ENCODE assay signal across 15 cellular contexts in the genomic region with DNA sequence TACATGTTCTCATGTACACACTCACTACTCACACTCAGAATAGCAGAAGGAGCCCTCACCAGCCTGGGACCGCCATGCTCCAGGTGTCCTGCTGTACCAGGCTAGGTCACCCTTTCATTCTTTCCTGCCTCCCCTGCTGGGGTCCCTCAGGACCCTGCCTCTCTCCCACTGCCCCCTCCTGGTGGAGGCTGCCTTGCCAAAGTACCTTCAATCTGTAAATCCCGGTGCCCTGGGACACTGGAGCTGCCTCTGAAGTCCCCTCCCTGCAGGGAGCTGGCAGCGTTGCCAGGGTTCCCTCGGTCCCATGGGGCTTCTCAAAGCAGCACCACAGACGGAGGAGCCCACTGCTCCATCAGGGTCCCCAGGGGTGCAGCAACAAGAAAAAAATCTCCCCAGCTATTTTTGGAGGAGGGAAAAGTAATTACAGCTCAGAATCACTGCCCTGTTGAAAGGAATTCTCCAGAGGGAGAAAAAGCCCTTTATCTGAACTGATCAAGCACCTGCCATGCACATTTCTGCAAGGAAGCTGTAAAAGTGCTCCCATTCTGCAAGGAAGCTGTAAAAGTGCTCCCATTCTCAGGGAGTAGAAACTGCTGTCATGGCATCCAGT.
DNase-seq lines count a peak whose midpoint lies in the region; ATAC-seq and TF ChIP-seq lines count a peak whose summit lies in the region.
"Had no signal": no experiment of that assay in that cellular context is flagged by ENCODE, and none has a peak within 500 bp of the region (broad histone marks: within the 10 kb centered on the region; RNA-seq: fewer than 3 reads in every experiment).

No MANE protein-coding gene starts in this region.

- no peak for TF ChIP-seq EP300 in neural cell (conservative IDR thresholded peaks at IDR 0.05; ENCODE audit: poor library complexity, severe bottlenecking)

- H3K27ac ChIP-seq in VCaP (peak overlapping the region; percentile 48), neural cell (ENCODE audit: low read length) (peak overlapping the region; percentile 45), adrenal gland (no peak overlapping the region)
- H3K27ac ChIP-seq: A549, RWPE1, SJSA1 had no signal

- intact Hi-C loops in cardiac septum (cut with DNase I) (no loop called here), Right ventricle myocardium superior (cut with DNase I) (no loop called here), adrenal gland (cut with DNase I) (no loop called here)

- WGBS in adrenal gland, 4 donors = 56 to 74% (median 64%) methylated on average over 5 of the region's 5 CpGs

- no peak for TF ChIP-seq RAD21 in neural cell (conservative IDR thresholded peaks at IDR 0.05)

- H3K9me2 ChIP-seq in neural cell (ENCODE audit: insufficient read depth, low read length) = no peaks in the 10 kb centered on the region

- peak overlapping the region; percentile 47 for H3K9ac ChIP-seq in neural cell (ENCODE audit: low read length)

- no peak for TF ChIP-seq CTCF in VCaP (conservative IDR thresholded peaks at IDR 0.05)
- peak; percentile 24 for TF ChIP-seq CTCF in neural cell (IDR thresholded peaks at IDR 0.05; ENCODE audit: poor library complexity, severe bottlenecking)
- no peak for TF ChIP-seq CTCF in adrenal gland (IDR thresholded peaks at IDR 0.05)

- H3K9me3 ChIP-seq in neural cell (ENCODE audit: low read length) = no peaks in the 10 kb centered on the region
- no peaks in the 10 kb centered on the region for H3K9me3 ChIP-seq in adrenal gland (replicated peaks in 1 of 3)

- no peaks in the 10 kb centered on the region for H3F3A ChIP-seq in neural cell (ENCODE audit: insufficient read depth, low read length, poor library complexity, severe bottlenecking)

- DNase-seq in cardiac septum (ENCODE audit: low spot score) (peak; percentile 31), Right ventricle myocardium superior (no peak), DMS79 treated with DMSO at 0.1 percent for 48 hours (lab: John Stamatoyannopoulos, UW) (no peak), adrenal gland (no peak), NCI-H82 (lab: John Stamatoyannopoulos, UW) (no peak)
- DNase-seq: CD4-positive, CD25-positive, alpha-beta regulatory T cell; DMS53; NCI-H146; NCI-H526 had no signal

- no peaks in the 10 kb centered on the region for H3K4me1 ChIP-seq in adrenal gland (replicated peaks in 1 of 2)
- H3K4me1 ChIP-seq: A549, SJSA1 had no signal

- no peak overlapping the region for H3K4me2 ChIP-seq in neural cell (ENCODE audit: low read length)
- H3K4me2 ChIP-seq: A549 had no signal

- no peak overlapping the region for H3K4me3 ChIP-seq in neural cell (ENCODE audit: low read length)
- no peak overlapping the region for H3K4me3 ChIP-seq in adrenal gland
- H3K4me3 ChIP-seq: A549, GM12878, SJSA1 had no signal

- no peak overlapping the region for H2AFZ ChIP-seq in neural cell (ENCODE audit: low read depth, low read length)

- H3K27me3 ChIP-seq in neural cell (ENCODE audit: insufficient read depth, low read depth, low read length) (no peaks in the 10 kb centered on the region), adrenal gland (no peaks in the 10 kb centered on the region)
- H3K27me3 ChIP-seq: SJSA1 had no signal

- ATAC-seq in Right ventricle myocardium superior (ENCODE audit: poor library complexity) = no peak
- ATAC-seq: A549, GM12878 had no signal

- H3K79me2 ChIP-seq in neural cell (replicated peaks; ENCODE audit: insufficient read depth, low read length) = no peaks in the 10 kb centered on the region

- no peaks in the 10 kb centered on the region for H3K36me3 ChIP-seq in neural cell (ENCODE audit: insufficient read depth, low read length)
- no peaks in the 10 kb centered on the region for H3K36me3 ChIP-seq in adrenal gland (replicated peaks in 1 of 2)
- H3K36me3 ChIP-seq: SJSA1 had no signal

- TF ChIP-seq POLR2A in adrenal gland (IDR thresholded peaks at IDR 0.05) = no peak

- H4K20me1 ChIP-seq in neural cell (ENCODE audit: insufficient read depth) = no peaks in the 10 kb centered on the region

TF ChIP-seq in neural cell, 6 proteins besides CTCF, POLR2A, EP300 and RAD21:
- TF ChIP-seq, protein P1, sequence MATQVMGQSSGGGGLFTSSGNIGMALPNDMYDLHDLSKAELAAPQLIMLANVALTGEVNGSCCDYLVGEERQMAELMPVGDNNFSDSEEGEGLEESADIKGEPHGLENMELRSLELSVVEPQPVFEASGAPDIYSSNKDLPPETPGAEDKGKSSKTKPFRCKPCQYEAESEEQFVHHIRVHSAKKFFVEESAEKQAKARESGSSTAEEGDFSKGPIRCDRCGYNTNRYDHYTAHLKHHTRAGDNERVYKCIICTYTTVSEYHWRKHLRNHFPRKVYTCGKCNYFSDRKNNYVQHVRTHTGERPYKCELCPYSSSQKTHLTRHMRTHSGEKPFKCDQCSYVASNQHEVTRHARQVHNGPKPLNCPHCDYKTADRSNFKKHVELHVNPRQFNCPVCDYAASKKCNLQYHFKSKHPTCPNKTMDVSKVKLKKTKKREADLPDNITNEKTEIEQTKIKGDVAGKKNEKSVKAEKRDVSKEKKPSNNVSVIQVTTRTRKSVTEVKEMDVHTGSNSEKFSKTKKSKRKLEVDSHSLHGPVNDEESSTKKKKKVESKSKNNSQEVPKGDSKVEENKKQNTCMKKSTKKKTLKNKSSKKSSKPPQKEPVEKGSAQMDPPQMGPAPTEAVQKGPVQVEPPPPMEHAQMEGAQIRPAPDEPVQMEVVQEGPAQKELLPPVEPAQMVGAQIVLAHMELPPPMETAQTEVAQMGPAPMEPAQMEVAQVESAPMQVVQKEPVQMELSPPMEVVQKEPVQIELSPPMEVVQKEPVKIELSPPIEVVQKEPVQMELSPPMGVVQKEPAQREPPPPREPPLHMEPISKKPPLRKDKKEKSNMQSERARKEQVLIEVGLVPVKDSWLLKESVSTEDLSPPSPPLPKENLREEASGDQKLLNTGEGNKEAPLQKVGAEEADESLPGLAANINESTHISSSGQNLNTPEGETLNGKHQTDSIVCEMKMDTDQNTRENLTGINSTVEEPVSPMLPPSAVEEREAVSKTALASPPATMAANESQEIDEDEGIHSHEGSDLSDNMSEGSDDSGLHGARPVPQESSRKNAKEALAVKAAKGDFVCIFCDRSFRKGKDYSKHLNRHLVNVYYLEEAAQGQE (IDR thresholded peaks at IDR 0.05; ENCODE audit: borderline replicate concordance) = no peak
- no peak for TF ChIP-seq MXI1 (conservative IDR thresholded peaks at IDR 0.05; ENCODE audit: poor library complexity, severe bottlenecking)
TF ChIP-seq in neural cell: peak in this region for 0.

Comparison
In these comparisons a context has a peak if more than half of its experiments do, and no peak if none do; other contexts are left out.
1. H3K27ac ChIP-seq: peak in VCaP (single experiment) and neural cell (single experiment); none in adrenal gland (0 of 5).